In the genomic region with DNA sequence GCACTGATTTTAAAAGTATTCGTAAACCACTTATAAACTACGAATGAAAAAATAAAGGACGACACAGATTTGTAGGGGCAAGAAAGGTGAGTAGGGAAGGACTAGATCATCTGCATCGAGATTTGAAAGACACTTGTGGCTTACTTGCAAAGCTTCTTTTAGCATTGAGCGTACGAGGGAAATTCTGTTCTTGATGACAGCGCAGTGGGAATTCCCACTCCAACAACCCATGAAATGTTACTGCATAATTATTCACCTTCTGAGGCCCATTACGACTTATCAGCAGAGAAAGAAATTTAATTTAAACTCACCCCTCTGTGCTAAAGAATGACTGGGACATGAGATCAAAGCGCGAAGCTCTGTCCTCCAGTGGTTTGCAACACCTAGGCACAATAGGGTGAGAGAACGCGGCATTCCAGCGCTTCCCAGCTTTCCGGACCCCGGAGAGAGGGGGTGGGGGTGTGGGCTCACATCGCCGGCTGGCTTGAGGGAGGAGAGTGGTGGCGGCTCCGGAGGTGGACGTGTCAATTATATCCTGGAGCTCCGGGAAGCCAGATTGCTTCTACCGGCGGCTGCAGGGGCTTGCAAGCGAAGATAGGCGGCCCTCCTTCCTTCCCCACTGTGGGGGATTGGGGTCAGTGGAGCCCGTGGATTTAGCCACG, we compare ENCODE assay signal across 2 cellular contexts.
TF ChIP-seq lines count a peak whose summit lies in the region.

No MANE protein-coding gene starts in this region.

TF ChIP-seq in GM23338, 12 proteins besides CTCF, POLR2A, EP300 and RAD21:
- no peak for TF ChIP-seq EZH2phosphoT487 (IDR thresholded peaks at IDR 0.05; ENCODE audit: unreplicated experiment)
- no peak for TF ChIP-seq EZH2 (IDR thresholded peaks at IDR 0.05; ENCODE audit: low read depth, unreplicated experiment)
- TF ChIP-seq, protein P1, sequence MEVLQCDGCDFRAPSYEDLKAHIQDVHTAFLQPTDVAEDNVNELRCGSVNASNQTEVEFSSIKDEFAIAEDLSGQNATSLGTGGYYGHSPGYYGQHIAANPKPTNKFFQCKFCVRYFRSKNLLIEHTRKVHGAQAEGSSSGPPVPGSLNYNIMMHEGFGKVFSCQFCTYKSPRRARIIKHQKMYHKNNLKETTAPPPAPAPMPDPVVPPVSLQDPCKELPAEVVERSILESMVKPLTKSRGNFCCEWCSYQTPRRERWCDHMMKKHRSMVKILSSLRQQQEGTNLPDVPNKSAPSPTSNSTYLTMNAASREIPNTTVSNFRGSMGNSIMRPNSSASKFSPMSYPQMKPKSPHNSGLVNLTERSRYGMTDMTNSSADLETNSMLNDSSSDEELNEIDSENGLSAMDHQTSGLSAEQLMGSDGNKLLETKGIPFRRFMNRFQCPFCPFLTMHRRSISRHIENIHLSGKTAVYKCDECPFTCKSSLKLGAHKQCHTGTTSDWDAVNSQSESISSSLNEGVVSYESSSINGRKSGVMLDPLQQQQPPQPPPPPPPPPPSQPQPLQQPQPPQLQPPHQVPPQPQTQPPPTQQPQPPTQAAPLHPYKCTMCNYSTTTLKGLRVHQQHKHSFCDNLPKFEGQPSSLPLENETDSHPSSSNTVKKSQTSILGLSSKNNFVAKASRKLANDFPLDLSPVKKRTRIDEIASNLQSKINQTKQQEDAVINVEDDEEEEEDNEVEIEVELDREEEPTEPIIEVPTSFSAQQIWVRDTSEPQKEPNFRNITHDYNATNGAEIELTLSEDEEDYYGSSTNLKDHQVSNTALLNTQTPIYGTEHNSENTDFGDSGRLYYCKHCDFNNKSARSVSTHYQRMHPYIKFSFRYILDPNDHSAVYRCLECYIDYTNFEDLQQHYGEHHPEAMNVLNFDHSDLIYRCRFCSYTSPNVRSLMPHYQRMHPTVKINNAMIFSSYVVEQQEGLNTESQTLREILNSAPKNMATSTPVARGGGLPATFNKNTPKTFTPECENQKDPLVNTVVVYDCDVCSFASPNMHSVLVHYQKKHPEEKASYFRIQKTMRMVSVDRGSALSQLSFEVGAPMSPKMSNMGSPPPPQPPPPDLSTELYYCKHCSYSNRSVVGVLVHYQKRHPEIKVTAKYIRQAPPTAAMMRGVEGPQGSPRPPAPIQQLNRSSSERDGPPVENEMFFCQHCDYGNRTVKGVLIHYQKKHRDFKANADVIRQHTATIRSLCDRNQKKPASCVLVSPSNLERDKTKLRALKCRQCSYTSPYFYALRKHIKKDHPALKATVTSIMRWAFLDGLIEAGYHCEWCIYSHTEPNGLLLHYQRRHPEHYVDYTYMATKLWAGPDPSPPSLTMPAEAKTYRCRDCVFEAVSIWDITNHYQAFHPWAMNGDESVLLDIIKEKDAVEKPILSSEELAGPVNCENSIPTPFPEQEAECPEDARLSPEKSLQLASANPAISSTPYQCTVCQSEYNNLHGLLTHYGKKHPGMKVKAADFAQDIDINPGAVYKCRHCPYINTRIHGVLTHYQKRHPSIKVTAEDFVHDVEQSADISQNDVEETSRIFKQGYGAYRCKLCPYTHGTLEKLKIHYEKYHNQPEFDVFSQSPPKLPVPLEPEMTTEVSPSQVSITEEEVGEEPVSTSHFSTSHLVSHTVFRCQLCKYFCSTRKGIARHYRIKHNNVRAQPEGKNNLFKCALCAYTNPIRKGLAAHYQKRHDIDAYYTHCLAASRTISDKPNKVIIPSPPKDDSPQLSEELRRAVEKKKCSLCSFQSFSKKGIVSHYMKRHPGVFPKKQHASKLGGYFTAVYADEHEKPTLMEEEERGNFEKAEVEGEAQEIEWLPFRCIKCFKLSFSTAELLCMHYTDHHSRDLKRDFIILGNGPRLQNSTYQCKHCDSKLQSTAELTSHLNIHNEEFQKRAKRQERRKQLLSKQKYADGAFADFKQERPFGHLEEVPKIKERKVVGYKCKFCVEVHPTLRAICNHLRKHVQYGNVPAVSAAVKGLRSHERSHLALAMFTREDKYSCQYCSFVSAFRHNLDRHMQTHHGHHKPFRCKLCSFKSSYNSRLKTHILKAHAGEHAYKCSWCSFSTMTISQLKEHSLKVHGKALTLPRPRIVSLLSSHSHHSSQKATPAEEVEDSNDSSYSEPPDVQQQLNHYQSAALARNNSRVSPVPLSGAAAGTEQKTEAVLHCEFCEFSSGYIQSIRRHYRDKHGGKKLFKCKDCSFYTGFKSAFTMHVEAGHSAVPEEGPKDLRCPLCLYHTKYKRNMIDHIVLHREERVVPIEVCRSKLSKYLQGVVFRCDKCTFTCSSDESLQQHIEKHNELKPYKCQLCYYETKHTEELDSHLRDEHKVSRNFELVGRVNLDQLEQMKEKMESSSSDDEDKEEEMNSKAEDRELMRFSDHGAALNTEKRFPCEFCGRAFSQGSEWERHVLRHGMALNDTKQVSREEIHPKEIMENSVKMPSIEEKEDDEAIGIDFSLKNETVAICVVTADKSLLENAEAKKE (CRISPR knock-in tag; IDR thresholded peaks at IDR 0.05): peak; percentile 79
- TF ChIP-seq, protein P2, sequence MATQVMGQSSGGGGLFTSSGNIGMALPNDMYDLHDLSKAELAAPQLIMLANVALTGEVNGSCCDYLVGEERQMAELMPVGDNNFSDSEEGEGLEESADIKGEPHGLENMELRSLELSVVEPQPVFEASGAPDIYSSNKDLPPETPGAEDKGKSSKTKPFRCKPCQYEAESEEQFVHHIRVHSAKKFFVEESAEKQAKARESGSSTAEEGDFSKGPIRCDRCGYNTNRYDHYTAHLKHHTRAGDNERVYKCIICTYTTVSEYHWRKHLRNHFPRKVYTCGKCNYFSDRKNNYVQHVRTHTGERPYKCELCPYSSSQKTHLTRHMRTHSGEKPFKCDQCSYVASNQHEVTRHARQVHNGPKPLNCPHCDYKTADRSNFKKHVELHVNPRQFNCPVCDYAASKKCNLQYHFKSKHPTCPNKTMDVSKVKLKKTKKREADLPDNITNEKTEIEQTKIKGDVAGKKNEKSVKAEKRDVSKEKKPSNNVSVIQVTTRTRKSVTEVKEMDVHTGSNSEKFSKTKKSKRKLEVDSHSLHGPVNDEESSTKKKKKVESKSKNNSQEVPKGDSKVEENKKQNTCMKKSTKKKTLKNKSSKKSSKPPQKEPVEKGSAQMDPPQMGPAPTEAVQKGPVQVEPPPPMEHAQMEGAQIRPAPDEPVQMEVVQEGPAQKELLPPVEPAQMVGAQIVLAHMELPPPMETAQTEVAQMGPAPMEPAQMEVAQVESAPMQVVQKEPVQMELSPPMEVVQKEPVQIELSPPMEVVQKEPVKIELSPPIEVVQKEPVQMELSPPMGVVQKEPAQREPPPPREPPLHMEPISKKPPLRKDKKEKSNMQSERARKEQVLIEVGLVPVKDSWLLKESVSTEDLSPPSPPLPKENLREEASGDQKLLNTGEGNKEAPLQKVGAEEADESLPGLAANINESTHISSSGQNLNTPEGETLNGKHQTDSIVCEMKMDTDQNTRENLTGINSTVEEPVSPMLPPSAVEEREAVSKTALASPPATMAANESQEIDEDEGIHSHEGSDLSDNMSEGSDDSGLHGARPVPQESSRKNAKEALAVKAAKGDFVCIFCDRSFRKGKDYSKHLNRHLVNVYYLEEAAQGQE (IDR thresholded peaks at IDR 0.05; ENCODE audit: unreplicated experiment): no peak
- TF ChIP-seq JUNB (IDR thresholded peaks at IDR 0.05; ENCODE audit: unreplicated experiment): no peak
- TF ChIP-seq ZNF331 (CRISPR knock-in tag; IDR thresholded peaks at IDR 0.05; ENCODE audit: low read depth): no peak
- peak; percentile 50; the same call in 1 of the 2 replicates for TF ChIP-seq NANOG (IDR thresholded peaks at IDR 0.05; ENCODE audit: borderline replicate concordance)

TF ChIP-seq in GM12878, 131 proteins besides CTCF, POLR2A, EP300 and RAD21:
- TF ChIP-seq POLR2AphosphoS5 (IDR thresholded peaks at IDR 0.05; ENCODE audit: low read length) (no peak), RUNX3 (IDR thresholded peaks at IDR 0.05; ENCODE audit: low read length) (no peak), MEF2A (IDR thresholded peaks at IDR 0.05; ENCODE audit: insufficient read depth, low read depth, low read length) (no peak), IKZF1 (conservative IDR thresholded peaks at IDR 0.05) (0 out of 2 replicates have a peak, but pooled peaks have one; percentile 16), SMC3 (IDR thresholded peaks at IDR 0.05; ENCODE audit: borderline replicate concordance, low read length) (no peak)
TF ChIP-seq in GM12878: peak in this region for 1.
